15 cellular contexts compared by ENCODE assay signal in the genomic region with DNA sequence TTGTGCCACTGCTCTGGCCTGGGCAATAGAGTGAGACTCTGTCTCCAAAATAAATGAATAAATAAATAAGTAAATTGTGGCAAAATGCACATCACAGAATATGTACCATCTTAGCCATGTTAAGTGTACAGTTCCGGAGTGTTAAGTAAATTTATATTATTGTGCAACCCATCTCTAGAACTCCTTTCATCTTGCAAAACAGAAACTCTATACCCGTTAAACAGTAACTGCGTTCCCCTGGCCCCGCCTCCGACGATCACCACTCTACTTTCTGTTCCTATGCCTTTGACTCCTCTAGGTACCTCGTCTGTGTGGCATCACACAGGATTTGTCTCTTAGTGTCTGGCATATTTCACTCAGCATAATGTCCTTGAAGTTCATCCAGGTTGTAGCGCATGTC.
DNase-seq lines count a peak whose midpoint lies in the region; ATAC-seq and TF ChIP-seq lines count a peak whose summit lies in the region.
"Had no signal": no experiment of that assay in that cellular context is flagged by ENCODE, and none has a peak within 500 bp of the region (broad histone marks: within the 10 kb centered on the region; RNA-seq: fewer than 3 reads in every experiment).

No MANE protein-coding gene starts in this region.

- H3K4me3 ChIP-seq in left lung (no peak overlapping the region), upper lobe of right lung (no peak overlapping the region)
- H3K4me3 ChIP-seq: A549 had no signal

- H3K4me1 ChIP-seq in left lung (no peaks in the 10 kb centered on the region), upper lobe of right lung (no peaks in the 10 kb centered on the region)
- H3K4me1 ChIP-seq: A549, BE2C had no signal

- H3K27ac ChIP-seq in left lung: no peak overlapping the region
- H3K27ac ChIP-seq in upper lobe of right lung: no peak overlapping the region
- H3K27ac ChIP-seq: A549 had no signal

- ATAC-seq in left lung: peak; percentile 76
- peak; percentile 70 for ATAC-seq in upper lobe of right lung
- no peak for ATAC-seq in GM21723 (IDR thresholded peaks at IDR 0.05; ENCODE audit: unreplicated experiment)
- no peak for ATAC-seq in GM18861 (IDR thresholded peaks at IDR 0.05; ENCODE audit: unreplicated experiment)
- ATAC-seq: A549; CD8-positive, alpha-beta T cell had no signal

- H3K36me3 ChIP-seq in left lung: no peaks in the 10 kb centered on the region
- H3K36me3 ChIP-seq in upper lobe of right lung: no peaks in the 10 kb centered on the region
- H3K36me3 ChIP-seq: BE2C had no signal

- DNase-seq in MV-4-11 (lab: John Stamatoyannopoulos, UW) (peak; percentile 96), NOMO-1 treated with DMSO at 0.1 percent for 48 hours (lab: John Stamatoyannopoulos, UW; ENCODE audit: unreplicated experiment) (peak; percentile 83), left lung (no peak), upper lobe of right lung (no peak)
- DNase-seq in stimulated activated naive CD4-positive, alpha-beta T cell (lab: John Stamatoyannopoulos, UW): no peak
- DNase-seq: BE2C; CD8-positive, alpha-beta T cell; COR-L47; DND-41; GDM1; GOT3; H9 had no signal

- intact Hi-C loops in left lung (cut with DNase I) (no loop called here), upper lobe of right lung (cut with DNase I) (no loop called here)

- H3K27me3 ChIP-seq in left lung: no peaks in the 10 kb centered on the region
- H3K27me3 ChIP-seq in upper lobe of right lung: no peaks in the 10 kb centered on the region
- H3K27me3 ChIP-seq: BE2C had no signal

- TF ChIP-seq CTCF in left lung (IDR thresholded peaks at IDR 0.05): no peak
- no peak for TF ChIP-seq CTCF in upper lobe of right lung (IDR thresholded peaks at IDR 0.05)

- H3K9me3 ChIP-seq in left lung (peaks cover 0 to 32% of the 10 kb centered on the region in 2 donors), upper lobe of right lung (no peaks in the 10 kb centered on the region)
- H3K9me3 ChIP-seq: BE2C had no signal

Comparison
In these comparisons a context has a peak if more than half of its experiments do, and no peak if none do; other contexts are left out.
1. DNase-seq: peak in MV-4-11 (single experiment) and NOMO-1 treated with DMSO at 0.1 percent for 48 hours (single experiment); none in left lung (0 of 2), upper lobe of right lung (single experiment) and stimulated activated naive CD4-positive, alpha-beta T cell (0 of 6).
2. ATAC-seq: peak in left lung (single experiment) and upper lobe of right lung (single experiment); none in GM21723 (single experiment) and GM18861 (single experiment).